Comparison of ENCODE assay signal across 20 cellular contexts in genomic region chr18:69941183-69941582, GRCh38.
"Had no signal": no experiment of that assay in that cellular context is flagged by ENCODE, and none has a peak within 500 bp of the region (broad histone marks: within the 10 kb centered on the region; RNA-seq: fewer than 3 reads in every experiment).

No MANE protein-coding gene starts in this region.

- H3K27me3 Mint-ChIP-seq: activated naive CD4-positive, alpha-beta T cell treated with anti-CD3 and anti-CD28 coated beads, Interleukin-2, amount 50 U/mL, for 24 hours; central memory CD8-positive, alpha-beta T cell had no signal

- FAIRE-seq: colon, islet of Langerhans had no signal

- H3K4me1 Mint-ChIP-seq: activated naive CD4-positive, alpha-beta T cell treated with anti-CD3 and anti-CD28 coated beads, Interleukin-2, amount 50 U/mL, for 24 hours had no signal

- H3K4me3 Mint-ChIP-seq: central memory CD8-positive, alpha-beta T cell; nephron progenitor cell; T-helper 1 cell treated with Interleukin-12 subunit alpha and Interleukin-12 subunit beta and Interleukin-4 antibody, amounts not matched to agents 30 μg/mL and 1 μg/mL, for 36 hours; WTC11 had no signal

- DNase-seq: activated effector memory CD4-positive, alpha-beta T cell treated with anti-CD3 and anti-CD28 coated beads, Interleukin-2, amount 50 U/mL, for 16 hours; dorsolateral prefrontal cortex; esophagus squamous epithelium; gastrocnemius medialis; hippocampal formation; midbrain; nephron progenitor cell; nucleus accumbens; right cardiac atrium; stimulated activated CD4-positive, alpha-beta T cell treated with anti-CD3 and anti-CD28 coated beads, Interleukin-4, amount 100 ng/mL, for 24 hours; stimulated activated naive CD4-positive, alpha-beta T cell treated with Interleukin-2 at 50 U/mL for 16 hours; substantia nigra; T1000; thyroid gland had no signal

- H3K27ac Mint-ChIP-seq: nephron progenitor cell; T-helper 1 cell treated with Interleukin-12 subunit alpha and Interleukin-12 subunit beta and Interleukin-4 antibody, amounts not matched to agents 30 μg/mL and 1 μg/mL, for 36 hours; WTC11 had no signal
